26 cellular contexts compared by ENCODE assay signal in the genomic region with DNA sequence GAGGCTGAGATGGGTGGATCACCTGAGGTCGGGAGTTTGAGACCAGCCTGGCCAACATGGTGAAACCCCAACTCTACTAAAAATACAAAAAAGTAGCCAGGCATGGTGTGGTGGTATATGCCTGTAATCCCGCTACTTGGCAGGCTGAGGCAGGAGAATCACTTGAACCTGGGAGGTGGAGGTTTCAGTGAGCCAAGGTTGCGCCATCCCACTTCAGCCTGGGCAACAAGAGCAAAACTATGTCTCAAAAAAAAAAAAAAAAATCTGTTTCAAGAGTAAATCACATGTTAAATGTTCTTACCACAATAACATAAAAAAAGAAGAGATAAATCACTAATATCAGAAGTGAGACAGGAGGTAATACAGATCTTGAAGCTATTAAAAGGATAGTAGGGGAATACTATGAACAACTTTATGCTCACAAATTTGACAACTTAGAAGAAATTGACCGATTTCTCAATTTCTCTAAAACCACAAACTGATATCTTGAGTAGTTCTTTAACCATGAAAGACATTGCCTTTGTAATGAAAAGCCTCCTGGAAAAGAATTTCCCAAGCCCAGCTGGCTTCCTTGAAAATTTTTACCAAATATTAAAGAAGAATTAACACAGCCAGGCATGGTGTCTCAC. TPM values are rescaled to one million over a fixed set of nuclear protein-coding genes. Genes with fewer than 3 reads are reported as not detected.
A peak's percentile ranks its signal among the peaks of the same experiment; 100 is the strongest.
DNase-seq lines count a peak whose midpoint lies in the region; ATAC-seq and TF ChIP-seq lines count a peak whose summit lies in the region.
"Had no signal": no experiment of that assay in that cellular context is flagged by ENCODE, and none has a peak within 500 bp of the region (broad histone marks: within the 10 kb centered on the region; RNA-seq: fewer than 3 reads in every experiment).

No MANE protein-coding gene starts in this region.

- BruUV-seq in MCF 10A (replicated peaks; lab: Mats Ljungman, UMichigan) (no TSS peak), mammary epithelial cell (replicated peaks; lab: Mats Ljungman, UMichigan) (no TSS peak)

- CTCF ChIA-PET in MCF 10A (lab: Yijun Ruan, JAX) (interaction anchor here (0.7 to 0.8 kb wide), 2 partner anchors 18 to 141 kb away, joined by 3 read pairs; no protein-coding TSS in a partner anchor), mammary epithelial cell (lab: Charles Lee; ENCODE audit: low non-redundant PET) (no interaction called here)

- peak; percentile 23 for DNase-seq in MCF 10A (ENCODE audit: unreplicated experiment)
- no peak for DNase-seq in mammary epithelial cell
- no peak for DNase-seq in T-helper 17 cell
- peak in 1 of 2 donors; percentile 74 for DNase-seq in left lung
- no peak for DNase-seq in tibial nerve (ENCODE audit: low spot score in 2 of 2)
- no peak for DNase-seq in NCI-H748 (lab: John Stamatoyannopoulos, UW; ENCODE audit: unreplicated experiment)
- DNase-seq in NCI-H1930 (lab: John Stamatoyannopoulos, UW) = no peak
- DNase-seq: activated CD4-positive, alpha-beta T cell treated with anti-CD3 and anti-CD28 coated beads for 48 hours; activated T-cell treated with anti-CD3 and anti-CD28 coated beads, Interleukin-2, amount 50 U/mL, for 72 hours; aorta; Calu3; caudate nucleus; dermis blood vessel endothelial cell; foreskin melanocyte; hippocampal formation; NCI-H1436 treated with DMSO at 0.1 percent for 48 hours; NCI-H2171; NCI-H524 treated with DMSO at 0.1 percent for 48 hours; SHP77; stimulated activated CD4-positive, alpha-beta T cell treated with anti-CD3 and anti-CD28 coated beads, Interleukin-4, amount 100 ng/mL, for 24 hours; stimulated activated naive CD8-positive, alpha-beta T cell treated with anti-CD3 and anti-CD28 coated beads, Interleukin-15, amount 100 ng/mL, for 72 hours; T-cell; trophoblast cell had no signal

- no peak overlapping the region for H2AFZ ChIP-seq in mammary epithelial cell (ENCODE audit: low read depth, low read length)

- H3K27ac ChIP-seq in mammary epithelial cell (ENCODE audit: insufficient read depth, low read depth, low read length) = no peak overlapping the region
- peak overlapping the region; percentile 42 to 58 for H3K27ac ChIP-seq in left lung
- no peak overlapping the region for H3K27ac ChIP-seq in tibial nerve

- H3K4me1 Mint-ChIP-seq in MCF 10A (ENCODE audit: insufficient read depth, unreplicated experiment) (peaks cover 6% of the 10 kb centered on the region), T-helper 17 cell (peaks cover 28% of the 10 kb centered on the region)

- POLR2A ChIA-PET in MCF 10A (lab: Yijun Ruan, JAX) = no interaction called here

- H3K4me1 ChIP-seq in mammary epithelial cell (ENCODE audit: insufficient read depth, low read length) (no peaks in the 10 kb centered on the region), left lung (peaks cover 3 to 75% of the 10 kb centered on the region in 2 donors), tibial nerve (peaks cover 0 to under 1% (median 0%) of the 10 kb centered on the region in 4 donors)

- H4K20me1 ChIP-seq in mammary epithelial cell (ENCODE audit: insufficient read depth, low read length) = no peaks in the 10 kb centered on the region

- H3K4me2 ChIP-seq in mammary epithelial cell (ENCODE audit: insufficient read depth, low read depth, low read length) = no peak overlapping the region
- H3K4me2 ChIP-seq: BLaER1 treated with 17β-estradiol and CSF1 and Interleukin-3, amounts not matched to agents 10 nM and 100 nM had no signal

- intact Hi-C loops in MCF 10A (cut with micrococcal nuclease) (no loop called here), mammary epithelial cell (cut with micrococcal nuclease) (no loop called here), left lung (cut with DNase I) (no loop called here)

- dilution Hi-C loops in mammary epithelial cell (cut with HindIII; ENCODE audit: low sequenced_read_pairs) = no loop called here

- no peak overlapping the region for H3K4me3 ChIP-seq in mammary epithelial cell (replicated peaks in 1 of 3; ENCODE audit: insufficient read depth in 1 of 3, low read depth in 2 of 3, low read length in 3 of 3)
- H3K4me3 ChIP-seq in left lung = no peak overlapping the region
- no peak overlapping the region for H3K4me3 ChIP-seq in tibial nerve
- H3K4me3 ChIP-seq: BLaER1 treated with 17β-estradiol and CSF1 and Interleukin-3, amounts not matched to agents 10 nM and 100 nM had no signal

- H3K9ac ChIP-seq in mammary epithelial cell (ENCODE audit: insufficient read depth, low read length) = no peak overlapping the region
- H3K9ac ChIP-seq: BLaER1 treated with 17β-estradiol and CSF1 and Interleukin-3, amounts not matched to agents 10 nM and 100 nM had no signal

- no peak for TF ChIP-seq POLR2A in tibial nerve (IDR thresholded peaks at IDR 0.05)

- H3K36me3 Mint-ChIP-seq in MCF 10A (ENCODE audit: insufficient read depth, unreplicated experiment) (no peaks in the 10 kb centered on the region), T-helper 17 cell (ENCODE audit: low read depth) (peaks cover 5% of the 10 kb centered on the region)

- peaks cover 7% of the 10 kb centered on the region for H3K9me3 Mint-ChIP-seq in MCF 10A (ENCODE audit: unreplicated experiment)
- H3K9me3 Mint-ChIP-seq: activated naive CD4-positive, alpha-beta T cell treated with anti-CD3 and anti-CD28 coated beads, Interleukin-2, amount 50 U/mL, for 24 hours; stimulated activated naive CD8-positive, alpha-beta T cell treated with anti-CD3 and anti-CD28 coated beads, Interleukin-15, amount 100 ng/mL, for 72 hours; T-cell had no signal

- TF ChIP-seq CTCF in MCF 10A (IDR thresholded peaks at IDR 0.05; ENCODE audit: unreplicated experiment) = no peak
- no peak for TF ChIP-seq CTCF in mammary epithelial cell (conservative IDR thresholded peaks at IDR 0.05 in 1 of 2, IDR thresholded peaks at IDR 0.05 in 1 of 2; ENCODE audit: extremely low read depth in 1 of 2, insufficient read depth in 1 of 2, low read depth in 1 of 2, low read length in 2 of 2)
- TF ChIP-seq CTCF in left lung (IDR thresholded peaks at IDR 0.05) = no peak
- no peak for TF ChIP-seq CTCF in tibial nerve (IDR thresholded peaks at IDR 0.05)

- TF ChIP-seq EP300 in tibial nerve (IDR thresholded peaks at IDR 0.05) = no peak

- no peaks in the 10 kb centered on the region for H3K36me3 ChIP-seq in mammary epithelial cell (ENCODE audit: insufficient read depth, low read length)
- no peaks in the 10 kb centered on the region for H3K36me3 ChIP-seq in left lung
- H3K36me3 ChIP-seq in tibial nerve = peaks cover 0 to 6% (median 0%) of the 10 kb centered on the region in 3 donors

- H3K9me3 ChIP-seq in mammary epithelial cell (replicated peaks; ENCODE audit: insufficient read depth, low read length) = no peaks in the 10 kb centered on the region
- no peaks in the 10 kb centered on the region for H3K9me3 ChIP-seq in T-helper 17 cell (ENCODE audit: control insufficient read depth, low read length, poor library complexity, severe bottlenecking)
- no peaks in the 10 kb centered on the region for H3K9me3 ChIP-seq in left lung
- H3K9me3 ChIP-seq in tibial nerve = no peaks in the 10 kb centered on the region

- H3K79me2 ChIP-seq in mammary epithelial cell (ENCODE audit: insufficient read depth, low read length) = peaks cover 33% of the 10 kb centered on the region

- H3K27ac Mint-ChIP-seq in MCF 10A (ENCODE audit: low read depth, unreplicated experiment) = peak overlapping the region; percentile 61
- H3K27ac Mint-ChIP-seq in T-helper 17 cell = peak overlapping the region; percentile 32
- H3K27ac Mint-ChIP-seq: activated naive CD4-positive, alpha-beta T cell treated with anti-CD3 and anti-CD28 coated beads, Interleukin-2, amount 50 U/mL, for 24 hours; activated T-cell treated with anti-CD3 and anti-CD28 coated beads, Interleukin-2, amount 50 U/mL, for 72 hours; stimulated activated naive CD8-positive, alpha-beta T cell treated with anti-CD3 and anti-CD28 coated beads, Interleukin-15, amount 100 ng/mL, for 72 hours; T-cell had no signal

- H3K27me3 ChIP-seq in mammary epithelial cell (ENCODE audit: insufficient read depth, low read length) (no peaks in the 10 kb centered on the region), left lung (no peaks in the 10 kb centered on the region), tibial nerve (no peaks in the 10 kb centered on the region)
- H3K27me3 ChIP-seq: BLaER1 treated with 17β-estradiol and CSF1 and Interleukin-3, amounts not matched to agents 10 nM and 100 nM had no signal

- ATAC-seq in T-helper 17 cell = no peak
- peak; percentile 69 for ATAC-seq in left lung
- ATAC-seq in GM19452 (IDR thresholded peaks at IDR 0.05; ENCODE audit: unreplicated experiment) = no peak
- ATAC-seq: activated T-cell treated with anti-CD3 and anti-CD28 coated beads, Interleukin-2, amount 50 U/mL, for 72 hours; stimulated activated naive CD8-positive, alpha-beta T cell treated with anti-CD3 and anti-CD28 coated beads, Interleukin-15, amount 100 ng/mL, for 72 hours; T-cell had no signal

- 100% methylated on average over 3 of the region's 4 CpGs for WGBS in mammary epithelial cell (ENCODE audit: low coverage, missing lambda C conversion rate)
- 94 to 96% methylated on average over 4 of the region's 4 CpGs for WGBS in tibial nerve, 2 donors

- in situ Hi-C loops in mammary epithelial cell (cut with MboI; ENCODE audit: low sequenced_read_pairs in 2 of 2) = no loop called here

- H3K27me3 Mint-ChIP-seq in MCF 10A (ENCODE audit: insufficient read depth, unreplicated experiment) (no peaks in the 10 kb centered on the region), T-helper 17 cell (no peaks in the 10 kb centered on the region)
- H3K27me3 Mint-ChIP-seq: activated naive CD4-positive, alpha-beta T cell treated with anti-CD3 and anti-CD28 coated beads, Interleukin-2, amount 50 U/mL, for 24 hours; stimulated activated naive CD8-positive, alpha-beta T cell treated with anti-CD3 and anti-CD28 coated beads, Interleukin-15, amount 100 ng/mL, for 72 hours; T-cell had no signal

- no peak overlapping the region for H3K4me3 Mint-ChIP-seq in MCF 10A (ENCODE audit: unreplicated experiment)
- no peak overlapping the region for H3K4me3 Mint-ChIP-seq in T-helper 17 cell
- H3K4me3 Mint-ChIP-seq: activated naive CD4-positive, alpha-beta T cell treated with anti-CD3 and anti-CD28 coated beads, Interleukin-2, amount 50 U/mL, for 24 hours; activated T-cell treated with anti-CD3 and anti-CD28 coated beads, Interleukin-2, amount 50 U/mL, for 72 hours; stimulated activated naive CD8-positive, alpha-beta T cell treated with anti-CD3 and anti-CD28 coated beads, Interleukin-15, amount 100 ng/mL, for 72 hours; T-cell had no signal

RNA-seq across cellular contexts. Expression of a gene that starts 37.7 kb away (rescaled TPM):
- 24.8 and 28.6 TPM in 2 replicates for total RNA-seq in MCF 10A (2022)
- total RNA-seq in mammary epithelial cell = 10 to 100 TPM; 35.5 to 53.4 TPM
- 35.8 TPM for polyA plus RNA-seq in mammary epithelial cell
- 122 TPM for polyA minus RNA-seq in mammary epithelial cell
- 10 to 100 TPM; 77.8 to 82.2 TPM for total RNA-seq in T-helper 17 cell
- 10 to 100 TPM; 39.5 to 52.0 TPM for total RNA-seq in left lung
- 10 to 100 TPM; 43.7 to 99.0 (median 59.6) TPM for total RNA-seq in tibial nerve

RNA-seq across cellular contexts. Expression of a gene that starts 41.3 kb away (rescaled TPM):
- total RNA-seq in MCF 10A (2022) = 19.6 and 25.1 TPM in 2 replicates
- total RNA-seq in mammary epithelial cell = 10 to 100 TPM; 30.3 to 48.7 TPM
- polyA plus RNA-seq in mammary epithelial cell = 13.0 TPM
- 21.1 TPM for polyA minus RNA-seq in mammary epithelial cell
- total RNA-seq in T-helper 17 cell = 10 to 100 TPM; 29.8 to 34.9 TPM
- 10 to 100 TPM; 23.6 to 27.9 TPM for total RNA-seq in left lung
- 10 to 100 TPM; 33.9 to 92.0 (median 58.3) TPM for total RNA-seq in tibial nerve

Comparison
In these comparisons a context has a peak if more than half of its experiments do, and no peak if none do; other contexts are left out.
1. H3K27ac ChIP-seq: peak in left lung (2 of 2); none in mammary epithelial cell (single experiment) and tibial nerve (0 of 4).